In the genomic region with DNA sequence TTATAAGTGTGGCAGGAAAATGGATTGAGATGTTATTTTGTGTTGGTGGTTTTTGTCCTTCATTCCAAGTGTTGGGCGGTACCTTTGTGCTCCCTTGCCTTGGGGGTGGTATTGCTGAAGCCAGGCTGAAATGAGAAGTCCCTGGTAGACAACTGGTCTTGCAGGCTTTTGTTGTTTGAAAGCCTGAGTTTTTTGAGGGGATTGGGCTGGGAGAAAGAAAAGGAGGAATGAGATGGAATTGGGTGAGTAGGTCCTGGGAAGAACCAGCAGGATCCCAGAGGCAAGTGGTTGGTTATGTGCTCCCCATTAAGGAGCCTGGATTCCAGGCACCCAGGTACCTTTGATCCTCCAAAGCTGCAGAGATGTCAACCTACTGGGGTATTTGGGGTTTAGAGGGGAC, we compare ENCODE assay signal across 23 cellular contexts.
"Had no signal": no experiment of that assay in that cellular context is flagged by ENCODE, and none has a peak within 500 bp of the region (broad histone marks: within the 10 kb centered on the region; RNA-seq: fewer than 3 reads in every experiment).

No MANE protein-coding gene starts in this region.

- H3K4me3 ChIP-seq: esophagus muscularis mucosa, gastrocnemius medialis, heart right ventricle, left ventricle myocardium inferior, lower lobe of right lung, pancreas, tibial artery had no signal

- H3K27ac ChIP-seq: epithelial cell of prostate, esophagus muscularis mucosa, gastrocnemius medialis, heart right ventricle, left ventricle myocardium inferior, lower lobe of right lung, pancreas, tibial artery had no signal

- H3K4me3 Mint-ChIP-seq: central memory CD8-positive, alpha-beta T cell; immature natural killer cell; memory B cell; naive B cell; stimulated activated memory B cell treated with anti-CD40 and anti-IgM and Interleukin-4, amounts not matched to agents 10 μg/mL and 1 μg/mL and 100 μg/mL, for 72 hours; stimulated activated naive CD8-positive, alpha-beta T cell treated with anti-CD3 and anti-CD28 coated beads, Interleukin-15, Interleukin-2, amounts not matched to agents 100 ng/mL and 50 ng/mL, for 24 hours had no signal

- H3K4me1 ChIP-seq: gastrocnemius medialis, pancreas had no signal

- H3K9me3 Mint-ChIP-seq: central memory CD8-positive, alpha-beta T cell; immature natural killer cell; memory B cell; naive B cell; stimulated activated memory B cell treated with anti-CD40 and anti-IgM and Interleukin-4, amounts not matched to agents 10 μg/mL and 1 μg/mL and 100 μg/mL, for 72 hours; stimulated activated naive CD8-positive, alpha-beta T cell treated with anti-CD3 and anti-CD28 coated beads, Interleukin-15, Interleukin-2, amounts not matched to agents 100 ng/mL and 50 ng/mL, for 24 hours had no signal

- H3K36me3 ChIP-seq: esophagus muscularis mucosa, gastrocnemius medialis, heart right ventricle, left ventricle myocardium inferior, lower lobe of right lung, pancreas, tibial artery had no signal

- H3K9me3 ChIP-seq: esophagus muscularis mucosa, gastrocnemius medialis, heart right ventricle, left ventricle myocardium inferior, lower lobe of right lung, pancreas, tibial artery had no signal

- H3K27ac Mint-ChIP-seq: immature natural killer cell; memory B cell; progenitor cell of endocrine pancreas; stimulated activated memory B cell treated with anti-CD40 and anti-IgM and Interleukin-4, amounts not matched to agents 10 μg/mL and 1 μg/mL and 100 μg/mL, for 72 hours; stimulated activated naive CD8-positive, alpha-beta T cell treated with anti-CD3 and anti-CD28 coated beads, Interleukin-15, Interleukin-2, amounts not matched to agents 100 ng/mL and 50 ng/mL, for 24 hours had no signal

- H3K4me1 Mint-ChIP-seq: stimulated activated memory B cell treated with anti-CD40 and anti-IgM and Interleukin-4, amounts not matched to agents 10 μg/mL and 1 μg/mL and 100 μg/mL, for 72 hours had no signal

- H3K27me3 Mint-ChIP-seq: central memory CD8-positive, alpha-beta T cell; stimulated activated naive CD8-positive, alpha-beta T cell treated with anti-CD3 and anti-CD28 coated beads, Interleukin-15, Interleukin-2, amounts not matched to agents 100 ng/mL and 50 ng/mL, for 24 hours had no signal

- H3K27me3 ChIP-seq: esophagus muscularis mucosa, pancreas had no signal

- H3K36me3 Mint-ChIP-seq: immature natural killer cell; memory B cell; naive B cell; stimulated activated memory B cell treated with anti-CD40 and anti-IgM and Interleukin-4, amounts not matched to agents 10 μg/mL and 1 μg/mL and 100 μg/mL, for 72 hours had no signal

- DNase-seq: cortex of kidney; effector memory CD4-positive, alpha-beta T cell; gastrocnemius medialis; heart right ventricle; immature natural killer cell; kidney; left cardiac atrium; left ventricle myocardium inferior; lower lobe of right lung; naive B cell; pancreas; right cardiac atrium; stimulated activated CD4-positive, alpha-beta T cell treated with anti-CD3 and anti-CD28 coated beads, Interleukin-15, amount 100 ng/mL, for 24 hours; stimulated activated CD4-positive, alpha-beta T cell treated with anti-CD3 and anti-CD28 coated beads, Interleukin-1b, Interleukin-23, amount 100 ng/mL, for 48 hours; stimulated activated CD4-positive, alpha-beta T cell treated with anti-CD3 and anti-CD28 coated beads, Interleukin-4, amount 100 ng/mL, for 24 hours; tibial artery had no signal
